19 cellular contexts compared by ENCODE assay signal in the genomic region with DNA sequence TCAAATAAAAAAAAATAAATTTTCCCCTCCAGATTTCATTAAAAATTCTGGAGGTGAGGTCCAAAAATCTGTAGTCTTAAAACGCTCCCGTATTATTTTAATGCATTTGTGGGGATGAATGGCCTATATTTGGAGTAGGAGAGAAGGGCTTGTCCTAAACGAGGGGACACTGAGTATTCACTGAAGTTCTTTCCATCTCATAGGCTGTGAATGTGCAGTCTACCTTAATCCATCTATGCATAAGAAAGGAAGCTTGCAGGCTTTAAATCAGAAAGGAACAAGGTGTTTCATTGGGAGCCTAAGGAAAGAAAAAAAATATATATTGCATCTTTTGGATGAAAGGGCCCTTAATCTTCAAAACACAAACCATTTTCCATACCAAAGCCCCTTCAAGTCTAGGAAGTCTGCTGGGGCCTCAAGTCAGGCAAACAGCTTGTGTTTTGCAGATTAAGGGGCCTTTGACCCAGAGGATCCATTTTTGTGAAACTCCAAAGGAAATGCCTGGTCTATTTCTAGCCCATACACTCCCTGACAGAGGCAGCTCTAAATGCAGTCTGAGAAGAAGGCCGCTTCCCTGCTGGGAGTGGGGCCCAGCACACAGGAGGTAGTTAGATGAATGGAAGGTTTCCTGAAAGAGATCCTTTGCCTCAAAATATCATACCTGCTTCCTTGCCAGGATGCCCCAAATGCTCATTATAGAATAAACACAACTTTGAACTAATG. TPM values are rescaled to one million over a fixed set of nuclear protein-coding genes. Genes with fewer than 3 reads are reported as not detected.
"Had no signal": no experiment of that assay in that cellular context is flagged by ENCODE, and none has a peak within 500 bp of the region (broad histone marks: within the 10 kb centered on the region; RNA-seq: fewer than 3 reads in every experiment).

No MANE protein-coding gene starts in this region.

- ATAC-seq: foreskin keratinocyte; left ventricle myocardium superior; mucosa of descending colon; stimulated activated memory B cell treated with anti-CD40 and anti-IgM and Interleukin-4, amounts not matched to agents 10 μg/mL and 1 μg/mL and 100 μg/mL, for 72 hours; T-cell had no signal

- H3K4me3 ChIP-seq: mucosa of descending colon, right lobe of liver, skin epidermis, testis, uterus had no signal

- H3K9me3 ChIP-seq: right lobe of liver, testis, uterus had no signal

- H3K4me1 ChIP-seq: foreskin keratinocyte, right lobe of liver, testis, uterus had no signal

- DNase-seq: activated CD4-positive, alpha-beta T cell treated with anti-CD3 and anti-CD28 coated beads, Interleukin-2, amount 50 U/mL, for 4 hours; activated CD8-positive, alpha-beta memory T cell treated with anti-CD3 and anti-CD28 coated beads for 24 hours; activated CD8-positive, alpha-beta memory T cell treated with anti-CD3 and anti-CD28 coated beads, Interleukin-2, amount 50 U/mL, for 4 hours; activated naive CD4-positive, alpha-beta T cell treated with anti-CD3 and anti-CD28 coated beads for 36 hours; activated naive CD8-positive, alpha-beta T cell treated with anti-CD3 and anti-CD28 coated beads, Interleukin-2, amount 10 ng/mL, durations not matched to agents 7 days and 5 days; activated T-cell treated with anti-CD3 and anti-CD28 coated beads, Interleukin-2, amount 50 U/mL, for 48 hours; amniotic stem cell; effector CD8-positive, alpha-beta T cell; left ventricle myocardium superior; mucosa of descending colon; right lobe of liver; stimulated activated CD4-positive, alpha-beta T cell treated with anti-CD3 and anti-CD28 coated beads, Interleukin-2, amount 100 ng/mL, for 24 hours; T-cell; testis; trophoblast cell; uterus had no signal

- H3K27ac ChIP-seq: foreskin keratinocyte, right lobe of liver, testis, uterus had no signal

- H3K27me3 ChIP-seq: foreskin keratinocyte, right lobe of liver, testis, uterus had no signal

- H3K36me3 ChIP-seq: right lobe of liver, uterus had no signal

RNA-seq across cellular contexts. Expression of gene BRINP1, which starts 35.6 kb away (rescaled TPM):
- total RNA-seq: activated naive CD4-positive, alpha-beta T cell treated with anti-CD3 and anti-CD28 coated beads for 36 hours; activated naive CD8-positive, alpha-beta T cell treated with anti-CD3 and anti-CD28 coated beads, Interleukin-2, amount 10 ng/mL, durations not matched to agents 7 days and 5 days; T-cell had no signal
